9 cellular contexts compared by ENCODE assay signal in genomic region chr5:157607371-157608161, GRCh38. TPM values are rescaled to one million over a fixed set of nuclear protein-coding genes. Genes with fewer than 3 reads are reported as not detected.
DNase-seq lines count a peak whose midpoint lies in the region; ATAC-seq and TF ChIP-seq lines count a peak whose summit lies in the region.
"Had no signal": no experiment of that assay in that cellular context is flagged by ENCODE, and none has a peak within 500 bp of the region (broad histone marks: within the 10 kb centered on the region; RNA-seq: fewer than 3 reads in every experiment).

No MANE protein-coding gene starts in this region.

- CTCF ChIA-PET in naive thymus-derived CD4-positive, alpha-beta T cell (lab: Charles Lee): no interaction called here

- H3K36me3 Mint-ChIP-seq in activated T-helper 17 cell treated with anti-CD3 and anti-CD28 coated beads, Interleukin-2, amount 50 U/mL, for 72 hours (ENCODE audit: low read depth): no peaks in the 10 kb centered on the region
- H3K36me3 Mint-ChIP-seq in naive thymus-derived CD4-positive, alpha-beta T cell: peaks cover 0 to 15% (median 0%) of the 10 kb centered on the region in 5 donors

- H3K4me1 Mint-ChIP-seq in activated T-helper 17 cell treated with anti-CD3 and anti-CD28 coated beads, Interleukin-2, amount 50 U/mL, for 72 hours: peaks cover 58% of the 10 kb centered on the region
- peaks cover 24 to 72% (median 36%) of the 10 kb centered on the region in 7 donors for H3K4me1 Mint-ChIP-seq in naive thymus-derived CD4-positive, alpha-beta T cell

- peak; percentile 53 for ATAC-seq in GM21447 (IDR thresholded peaks at IDR 0.05; ENCODE audit: unreplicated experiment)
- ATAC-seq in activated T-helper 17 cell treated with anti-CD3 and anti-CD28 coated beads, Interleukin-2, amount 50 U/mL, for 72 hours (replicated peaks): peak; percentile 70
- peak; percentile 62 for ATAC-seq in naive thymus-derived CD4-positive, alpha-beta T cell
- no peak for ATAC-seq in right lobe of liver

- H3K27me3 ChIP-seq in naive thymus-derived CD4-positive, alpha-beta T cell (ENCODE audit: control insufficient read depth in 2 of 2, insufficient read depth in 2 of 2, low read length in 2 of 2): no peaks in the 10 kb centered on the region
- H3K27me3 ChIP-seq in right lobe of liver (no peaks in the 10 kb centered on the region), testis (no peaks in the 10 kb centered on the region)

- TF ChIP-seq CTCF in right lobe of liver (IDR thresholded peaks at IDR 0.05) (no peak), testis (IDR thresholded peaks at IDR 0.05) (no peak)

- no peak overlapping the region for H3K27ac ChIP-seq in naive thymus-derived CD4-positive, alpha-beta T cell (ENCODE audit: low read depth, low read length)
- H3K27ac ChIP-seq in right lobe of liver: no peak overlapping the region
- H3K27ac ChIP-seq in testis: no peak overlapping the region
- H3K27ac ChIP-seq: SK-N-MC had no signal

- TF ChIP-seq POLR2A in right lobe of liver (IDR thresholded peaks at IDR 0.05): no peak
- TF ChIP-seq POLR2A in testis (IDR thresholded peaks at IDR 0.05): no peak

- intact Hi-C loops in naive thymus-derived CD4-positive, alpha-beta T cell (cut with micrococcal nuclease): loop anchor here in 1 of 2 donors (10.0 kb wide), 2 partner anchors 247 to 423 kb away; partner anchors contain the start of genes CLINT1 and ITK
- intact Hi-C loops in right lobe of liver (cut with DNase I): no loop called here
- intact Hi-C loops in testis (cut with DNase I; ENCODE audit: low total_unique reads): no loop called here
- intact Hi-C loops in cardiac septum (cut with DNase I): no loop called here

- H3K27ac Mint-ChIP-seq in activated T-helper 17 cell treated with anti-CD3 and anti-CD28 coated beads, Interleukin-2, amount 50 U/mL, for 72 hours: peak overlapping the region; percentile 80
- peak overlapping the region in 3 of 9 donors; percentile 52 to 79 (median 75) for H3K27ac Mint-ChIP-seq in naive thymus-derived CD4-positive, alpha-beta T cell

- no peaks in the 10 kb centered on the region for H3K36me3 ChIP-seq in naive thymus-derived CD4-positive, alpha-beta T cell (ENCODE audit: control insufficient read depth in 2 of 3, insufficient read depth in 3 of 3, low read length in 3 of 3)
- H3K36me3 ChIP-seq in right lobe of liver (no peaks in the 10 kb centered on the region), testis (ENCODE audit: low read depth, missing control alignments) (no peaks in the 10 kb centered on the region)

- H3K4me3 ChIP-seq in naive thymus-derived CD4-positive, alpha-beta T cell (ENCODE audit: low read length): no peak overlapping the region
- H3K4me3 ChIP-seq in right lobe of liver (no peak overlapping the region), testis (no peak overlapping the region)
- H3K4me3 ChIP-seq: SK-N-MC had no signal

- POLR2A ChIA-PET in naive thymus-derived CD4-positive, alpha-beta T cell (lab: Charles Lee): interaction anchor here (1.5 kb wide), 1 partner anchor 14 kb away, joined by 3 read pairs; no protein-coding TSS in a partner anchor

- peak overlapping the region; percentile 57 for H3K4me3 Mint-ChIP-seq in activated T-helper 17 cell treated with anti-CD3 and anti-CD28 coated beads, Interleukin-2, amount 50 U/mL, for 72 hours
- peak overlapping the region in 6 of 10 donors; percentile 1 to 68 (median 34) for H3K4me3 Mint-ChIP-seq in naive thymus-derived CD4-positive, alpha-beta T cell

- no peaks in the 10 kb centered on the region for H3K27me3 Mint-ChIP-seq in activated T-helper 17 cell treated with anti-CD3 and anti-CD28 coated beads, Interleukin-2, amount 50 U/mL, for 72 hours
- H3K27me3 Mint-ChIP-seq in naive thymus-derived CD4-positive, alpha-beta T cell: no peaks in the 10 kb centered on the region

- WGBS in right lobe of liver (ENCODE audit: insufficient coverage, low coverage, low lambda C conversion rate, missing lambda C conversion rate): 53% methylated on average over 7 of the region's 7 CpGs
- WGBS in testis, 2 donors: 75 to 77% methylated on average over 7 of the region's 7 CpGs

- no peaks in the 10 kb centered on the region for H3K9me3 Mint-ChIP-seq in activated T-helper 17 cell treated with anti-CD3 and anti-CD28 coated beads, Interleukin-2, amount 50 U/mL, for 72 hours
- no peaks in the 10 kb centered on the region for H3K9me3 Mint-ChIP-seq in naive thymus-derived CD4-positive, alpha-beta T cell

- H3K9me3 ChIP-seq in naive thymus-derived CD4-positive, alpha-beta T cell (ENCODE audit: control insufficient read depth in 2 of 3, low read length in 3 of 3): no peaks in the 10 kb centered on the region
- no peaks in the 10 kb centered on the region for H3K9me3 ChIP-seq in right lobe of liver
- no peaks in the 10 kb centered on the region for H3K9me3 ChIP-seq in testis

- peaks cover 22 to 38% of the 10 kb centered on the region in 2 donors for H3K4me1 ChIP-seq in naive thymus-derived CD4-positive, alpha-beta T cell (ENCODE audit: control insufficient read depth in 2 of 2, insufficient read depth in 2 of 2, low read length in 2 of 2)
- no peaks in the 10 kb centered on the region for H3K4me1 ChIP-seq in right lobe of liver
- H3K4me1 ChIP-seq in testis: no peaks in the 10 kb centered on the region

- peak; percentile 58 for DNase-seq in NCI-H226
- DNase-seq in naive thymus-derived CD4-positive, alpha-beta T cell: peak in 3 of 9 donors; percentile 3 to 68 (median 10)
- DNase-seq in right lobe of liver: no peak
- DNase-seq in testis: no peak
- DNase-seq in NCI-H187 treated with DMSO at 0.1 percent for 48 hours (lab: John Stamatoyannopoulos, UW): no peak
- DNase-seq in cardiac septum (ENCODE audit: low spot score): no peak

RNA-seq across cellular contexts. Expression of gene ADAM19, which starts 32.0 kb away (rescaled TPM):
- 100 to 1,000 TPM in 1 of 2 donors, 10 to 100 TPM in 1; 71.2 to 145 TPM for total RNA-seq in activated T-helper 17 cell treated with anti-CD3 and anti-CD28 coated beads, Interleukin-2, amount 50 U/mL, for 72 hours
- 100 to 1,000 TPM in 1 of 5 experiments, 10 to 100 TPM in 1, 1 to 10 TPM in 1, under 1 TPM in 2; 0.81 to 410 (median 7.3) TPM for total RNA-seq in naive thymus-derived CD4-positive, alpha-beta T cell
- polyA plus RNA-seq in naive thymus-derived CD4-positive, alpha-beta T cell: under 1 TPM; 0.10 to 0.11 TPM
- total RNA-seq in right lobe of liver: 1 to 10 TPM; 1.8 to 9.4 (median 4.5) TPM
- total RNA-seq in testis: 1 to 10 TPM; 4.5 to 4.9 TPM
- polyA plus RNA-seq in testis (ENCODE audit: insufficient read depth, low read depth, low replicate concordance): 3.1 TPM
- 97.1 TPM for total RNA-seq in cardiac septum

RNA-seq across cellular contexts. Expression of gene SOX30, which starts 44.7 kb away (rescaled TPM):
- 1 to 10 TPM in 1 of 2 donors, under 1 TPM in 1; 0.50 to 1.0 TPM for total RNA-seq in activated T-helper 17 cell treated with anti-CD3 and anti-CD28 coated beads, Interleukin-2, amount 50 U/mL, for 72 hours
- total RNA-seq in naive thymus-derived CD4-positive, alpha-beta T cell: under 1 TPM in 1 of 5 experiments, not detected in 4; 0.36 TPM
- polyA plus RNA-seq in naive thymus-derived CD4-positive, alpha-beta T cell: under 1 TPM; 0.17 to 0.25 TPM
- under 1 TPM in 2 of 6 experiments, not detected in 4; 0.07 to 0.12 TPM for total RNA-seq in right lobe of liver
- 10 to 100 TPM; 47.7 to 83.9 TPM for total RNA-seq in testis
- 197 TPM for polyA plus RNA-seq in testis (ENCODE audit: insufficient read depth, low read depth, low replicate concordance)
- total RNA-seq in cardiac septum: 0.13 TPM

Comparison
In these comparisons a context has a peak if more than half of its experiments do, and no peak if none do; other contexts are left out.
1. ATAC-seq: peak in GM21447 (single experiment), activated T-helper 17 cell treated with anti-CD3 and anti-CD28 coated beads, Interleukin-2, amount 50 U/mL, for 72 hours (single experiment) and naive thymus-derived CD4-positive, alpha-beta T cell (single experiment); none in right lobe of liver (0 of 4).
2. RNA of gene SOX30, which starts 44.7 kb away (total RNA-seq): 47.7 to 83.9 TPM in testis; 0.50 to 1.0 TPM in activated T-helper 17 cell treated with anti-CD3 and anti-CD28 coated beads, Interleukin-2, amount 50 U/mL, for 72 hours, 0.13 TPM in cardiac septum (single experiment), 0.36 TPM in naive thymus-derived CD4-positive, alpha-beta T cell and 0.07 to 0.12 TPM in right lobe of liver; every median in the first group is over 10 times any median in the second.